Comparison of ENCODE assay signal across 8 cellular contexts in the genomic region with DNA sequence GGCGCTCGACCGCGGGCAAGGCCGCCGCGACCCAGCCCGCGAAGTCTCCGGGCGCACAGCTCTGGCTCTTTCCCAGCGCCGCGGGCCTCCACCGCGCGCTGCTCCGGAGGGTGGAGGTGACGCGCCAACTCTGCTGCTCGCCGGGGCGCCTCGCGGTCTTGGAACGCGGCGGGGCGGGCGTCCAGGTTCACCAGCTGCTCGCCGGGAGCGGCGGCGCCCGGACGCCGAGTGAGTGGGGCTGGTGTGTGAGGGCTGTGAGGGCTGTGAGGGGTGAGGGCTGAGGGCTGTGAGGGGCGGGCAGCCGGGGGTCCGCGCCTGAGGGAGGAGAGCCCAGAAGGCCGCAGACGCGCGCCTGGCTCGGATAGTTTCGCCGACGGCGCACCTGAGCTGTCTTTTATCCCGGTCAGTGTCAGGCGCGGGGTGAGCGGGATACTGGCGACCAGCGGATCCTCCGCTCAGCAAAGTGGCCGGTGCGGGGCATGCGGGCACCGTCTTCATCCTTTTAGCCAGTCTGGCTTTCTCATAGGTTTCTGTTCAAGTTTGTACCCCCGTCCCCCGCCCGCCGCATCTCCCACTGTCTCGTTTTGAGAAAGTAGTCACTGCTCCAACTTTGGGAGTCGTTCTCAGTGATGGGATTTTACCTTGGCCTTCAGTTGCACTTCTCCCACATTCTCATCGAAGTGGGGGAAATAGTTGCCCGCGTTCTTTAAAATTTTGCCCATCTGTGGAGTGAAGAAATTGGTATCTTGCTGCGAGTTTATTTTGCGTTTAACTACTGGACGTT. TPM values are rescaled to one million over a fixed set of nuclear protein-coding genes. Genes with fewer than 3 reads are reported as not detected.
DNase-seq lines count a peak whose midpoint lies in the region; ATAC-seq and TF ChIP-seq lines count a peak whose summit lies in the region.

No MANE protein-coding gene starts in this region.

- ATAC-seq in GM19468 (IDR thresholded peaks at IDR 0.05; ENCODE audit: extremely low read depth, unreplicated experiment) (peak; percentile 10), HG03521 (IDR thresholded peaks at IDR 0.05; ENCODE audit: unreplicated experiment) (peak; percentile 37)
- ATAC-seq in activated CD8-positive, alpha-beta T cell treated with anti-CD3 and anti-CD28 coated beads, Interleukin-2, amount 10 ng/mL, durations not matched to agents 7 days and 5 days, result peak; percentile 63

- intact Hi-C loops in transverse colon (cut with DNase I; ENCODE audit: low total_unique reads), result loop anchor here (10.0 kb wide), 1 partner anchor 57 kb away; no protein-coding TSS in a partner anchor

- in situ Hi-C loops in Caki2 (cut with HindIII; ENCODE audit: low pct_unique_long_range_greater_than_20kb, low sequenced_read_pairs) (no loop called here), transverse colon (cut with MboI; ENCODE audit: low pct_ligation_motif_present in 1 of 4, low pct_unique_long_range_greater_than_20kb in 1 of 4, low sequenced_read_pairs in 3 of 4) (no loop called here)

- H3K9me3 ChIP-seq in neural cell (ENCODE audit: low read length) (no peaks in the 10 kb centered on the region), transverse colon (no peaks in the 10 kb centered on the region)

- peak overlapping the region; percentile 100 for H3K27ac Mint-ChIP-seq in activated CD8-positive, alpha-beta T cell treated with anti-CD3 and anti-CD28 coated beads, Interleukin-2, amount 10 ng/mL, durations not matched to agents 7 days and 5 days

- H3K9me2 ChIP-seq in neural cell (ENCODE audit: insufficient read depth, low read length), result no peaks in the 10 kb centered on the region

- WGBS in transverse colon (ENCODE audit: low coverage in 1 of 2), 2 donors, result 5 to 9% methylated on average over 5 to 68 of the region's 74 CpGs

- no peak for TF ChIP-seq RAD21 in neural cell (conservative IDR thresholded peaks at IDR 0.05)

- H3K36me3 ChIP-seq in neural cell (ENCODE audit: insufficient read depth, low read length), result no peaks in the 10 kb centered on the region
- peaks cover 0 to 5% (median 0%) of the 10 kb centered on the region in 4 donors for H3K36me3 ChIP-seq in transverse colon

- CTCF ChIA-PET in activated CD8-positive, alpha-beta T cell treated with anti-CD3 and anti-CD28 coated beads, Interleukin-2, amount 10 ng/mL, durations not matched to agents 7 days and 5 days (lab: Charles Lee), result interaction anchor here (1.1 to 3.1 kb wide), 6 partner anchors 11 to 182 kb away, joined by 3 to 19 read pairs (median 8); a partner anchor contains a TSS

- H3K27me3 Mint-ChIP-seq in activated CD8-positive, alpha-beta T cell treated with anti-CD3 and anti-CD28 coated beads, Interleukin-2, amount 10 ng/mL, durations not matched to agents 7 days and 5 days (ENCODE audit: low read depth), result no peaks in the 10 kb centered on the region

- H3K4me3 ChIP-seq in fibroblast of the aortic adventitia (ENCODE audit: low read depth, low read length) (peak overlapping the region; percentile 64), neural cell (ENCODE audit: low read length) (peak overlapping the region; percentile 71), transverse colon (peak overlapping the region; percentile 49 to 73 (median 57))

- peak overlapping the region; percentile 38 for H3K4me2 ChIP-seq in neural cell (ENCODE audit: low read length)

- no peaks in the 10 kb centered on the region for H3K79me2 ChIP-seq in neural cell (replicated peaks; ENCODE audit: insufficient read depth, low read length)

- H3K27me3 ChIP-seq in neural cell (ENCODE audit: insufficient read depth, low read depth, low read length) (peaks cover 48% of the 10 kb centered on the region), transverse colon (peaks cover 11% of the 10 kb centered on the region)

- TF ChIP-seq POLR2A in transverse colon (IDR thresholded peaks at IDR 0.05), result no peak

- H3K27ac ChIP-seq in neural cell (ENCODE audit: low read length), result no peak overlapping the region
- peak overlapping the region; percentile 84 to 86 (median 85) for H3K27ac ChIP-seq in transverse colon

- DNase-seq in Caki2 (ENCODE audit: low read depth), result peak; percentile 20
- DNase-seq in activated CD8-positive, alpha-beta T cell treated with anti-CD3 and anti-CD28 coated beads, Interleukin-2, amount 10 ng/mL, durations not matched to agents 7 days and 5 days, result peak; percentile 54
- no peak for DNase-seq in fibroblast of the aortic adventitia (ENCODE audit: low read depth)
- DNase-seq in transverse colon, result peak; percentile 40
- DNase-seq in HK-2 (ENCODE audit: unreplicated experiment), result no peak

- peaks cover 0 to 13% (median 8%) of the 10 kb centered on the region in 4 donors for H3K4me1 ChIP-seq in transverse colon

- no peaks in the 10 kb centered on the region for H3F3A ChIP-seq in neural cell (ENCODE audit: insufficient read depth, low read length, poor library complexity, severe bottlenecking)

- TF ChIP-seq EP300 in neural cell (conservative IDR thresholded peaks at IDR 0.05; ENCODE audit: poor library complexity, severe bottlenecking) (no peak), transverse colon (IDR thresholded peaks at IDR 0.05; ENCODE audit: low read depth) (no peak)

- peak overlapping the region; percentile 100 for H3K4me3 Mint-ChIP-seq in activated CD8-positive, alpha-beta T cell treated with anti-CD3 and anti-CD28 coated beads, Interleukin-2, amount 10 ng/mL, durations not matched to agents 7 days and 5 days

- peak overlapping the region; percentile 13 for H2AFZ ChIP-seq in neural cell (ENCODE audit: low read depth, low read length)

- peaks cover 56% of the 10 kb centered on the region for H3K4me1 Mint-ChIP-seq in activated CD8-positive, alpha-beta T cell treated with anti-CD3 and anti-CD28 coated beads, Interleukin-2, amount 10 ng/mL, durations not matched to agents 7 days and 5 days (ENCODE audit: low read depth)

- H3K36me3 Mint-ChIP-seq in activated CD8-positive, alpha-beta T cell treated with anti-CD3 and anti-CD28 coated beads, Interleukin-2, amount 10 ng/mL, durations not matched to agents 7 days and 5 days (ENCODE audit: low read depth), result peaks cover 52% of the 10 kb centered on the region

- no peaks in the 10 kb centered on the region for H4K20me1 ChIP-seq in neural cell (ENCODE audit: insufficient read depth)

- H3K9me3 Mint-ChIP-seq in activated CD8-positive, alpha-beta T cell treated with anti-CD3 and anti-CD28 coated beads, Interleukin-2, amount 10 ng/mL, durations not matched to agents 7 days and 5 days (ENCODE audit: insufficient read depth), result no peaks in the 10 kb centered on the region

- POLR2A ChIA-PET in activated CD8-positive, alpha-beta T cell treated with anti-CD3 and anti-CD28 coated beads, Interleukin-2, amount 10 ng/mL, durations not matched to agents 7 days and 5 days (lab: Charles Lee), result interaction anchor here (0.6 to 4.7 kb wide), 22 partner anchors 8 to 174 kb away, joined by 3 to 79 read pairs (median 6); a partner anchor contains a TSS

- H3K9ac ChIP-seq in neural cell (ENCODE audit: low read length), result no peak overlapping the region

- TF ChIP-seq CTCF in fibroblast of the aortic adventitia (IDR thresholded peaks at IDR 0.05; ENCODE audit: insufficient read depth, low read length) (no peak), neural cell (IDR thresholded peaks at IDR 0.05; ENCODE audit: poor library complexity, severe bottlenecking) (no peak), transverse colon (IDR thresholded peaks at IDR 0.05) (no peak)

TF ChIP-seq in neural cell, 6 proteins besides CTCF, POLR2A, EP300 and RAD21:
- TF ChIP-seq POLR2AphosphoS5 (IDR thresholded peaks at IDR 0.05) (peak; percentile 10), EZH2 (IDR thresholded peaks at IDR 0.05; ENCODE audit: borderline replicate concordance, insufficient read depth, low read length, poor library complexity, severe bottlenecking) (no peak)

RNA-seq across cellular contexts. Expression of a gene that starts 0.6 kb away (rescaled TPM):
- 15.4 and 20.6 TPM in 2 replicates for total RNA-seq in Caki2 (2014; rRNA removed; shearing (Covaris generic); ENCODE audit: low replicate concordance)
- total RNA-seq in activated CD8-positive, alpha-beta T cell treated with anti-CD3 and anti-CD28 coated beads, Interleukin-2, amount 10 ng/mL, durations not matched to agents 7 days and 5 days, result 10 to 100 TPM; 30.2 TPM
- total RNA-seq in fibroblast of the aortic adventitia (ENCODE audit: low replicate concordance), result 1.5 and 16.1 TPM in 2 replicates
- 0.59 TPM in 1 of 2 replicates, not detected in the other for polyA plus RNA-seq in neural cell
- polyA minus RNA-seq in neural cell, result 0.49 and 0.69 TPM in 2 replicates
- 1 to 10 TPM in 3 of 4 donors, not detected in 1; 1.5 to 4.0 (median 1.5) TPM for total RNA-seq in transverse colon

Comparison
In these comparisons a context has a peak if more than half of its experiments do, and no peak if none do; other contexts are left out.
1. DNase-seq: peak in Caki2 (single experiment), activated CD8-positive, alpha-beta T cell treated with anti-CD3 and anti-CD28 coated beads, Interleukin-2, amount 10 ng/mL, durations not matched to agents 7 days and 5 days (single experiment) and transverse colon (single experiment); none in fibroblast of the aortic adventitia (single experiment) and HK-2 (single experiment).
2. ATAC-seq: peak in every context shown above with its lines; median percentile 63 in activated CD8-positive, alpha-beta T cell treated with anti-CD3 and anti-CD28 coated beads, Interleukin-2, amount 10 ng/mL, durations not matched to agents 7 days and 5 days; 37 in HG03521; 10 in GM19468.
3. Peak in every context shown above with its lines, with median percentiles within 50 percentile points of each other: H3K4me3 ChIP-seq.